In genomic region chr11:85967457-85967856, GRCh38 we compare ENCODE assay signal across 15 cellular contexts.
DNase-seq lines count a peak whose midpoint lies in the region.
"Had no signal": no experiment of that assay in that cellular context is flagged by ENCODE, and none has a peak within 500 bp of the region (broad histone marks: within the 10 kb centered on the region; RNA-seq: fewer than 3 reads in every experiment).

No MANE protein-coding gene starts in this region.

- no peak overlapping the region for H3K18ac ChIP-seq in mesendoderm (ENCODE audit: low read length)

- H3K27ac ChIP-seq in angular gyrus (ENCODE audit: low read depth, low read length) = peak overlapping the region; percentile 84
- peak overlapping the region; percentile 7 for H3K27ac ChIP-seq in substantia nigra (ENCODE audit: low read depth, low read length, poor library complexity, severe bottlenecking)
- H3K27ac ChIP-seq in mesendoderm (ENCODE audit: low read depth, low read length) = no peak overlapping the region
- H3K27ac ChIP-seq: gastrocnemius medialis had no signal

- WGBS in mesendoderm (ENCODE audit: extremely low coverage, insufficient coverage, low lambda C conversion rate) = 100% methylated on average over 1 of the region's 5 CpGs

- peaks cover 3% of the 10 kb centered on the region for H3K79me2 ChIP-seq in mesendoderm (ENCODE audit: control insufficient read depth, insufficient read depth, low read length)

- no peaks in the 10 kb centered on the region for H3K4me1 ChIP-seq in mesendoderm (ENCODE audit: control insufficient read depth, low read depth, low read length)

- peaks cover 3% of the 10 kb centered on the region for H3K36me3 ChIP-seq in mesendoderm (ENCODE audit: control insufficient read depth, insufficient read depth, low read length)

- no peak overlapping the region for H4K5ac ChIP-seq in mesendoderm (ENCODE audit: low read length)

- no peak overlapping the region for H3K4me3 Mint-ChIP-seq in activated naive CD4-positive, alpha-beta T cell treated with anti-CD3 and anti-CD28 coated beads, Interleukin-2, amount 10 ng/mL, durations not matched to agents 7 days and 5 days
- H3K4me3 Mint-ChIP-seq: dendritic cell treated with granulocyte-macrophage colony-stimulating factor and Interleukin-4, amounts not matched to agents 40 ng/mL and 50 ng/mL, for 4 days had no signal

- no peaks in the 10 kb centered on the region for H3K9me3 Mint-ChIP-seq in activated naive CD4-positive, alpha-beta T cell treated with anti-CD3 and anti-CD28 coated beads, Interleukin-2, amount 10 ng/mL, durations not matched to agents 7 days and 5 days
- H3K9me3 Mint-ChIP-seq: dendritic cell treated with granulocyte-macrophage colony-stimulating factor and Interleukin-4, amounts not matched to agents 40 ng/mL and 50 ng/mL, for 4 days had no signal

- no peak overlapping the region for H3K4ac ChIP-seq in mesendoderm (ENCODE audit: low read depth, low read length)

- H3K23ac ChIP-seq in mesendoderm (ENCODE audit: low read length) = no peak overlapping the region

- H3K56ac ChIP-seq in mesendoderm (ENCODE audit: low read length) = no peak overlapping the region

- H2AK5ac ChIP-seq in mesendoderm (ENCODE audit: low read length) = no peak overlapping the region

- H3K4me2 ChIP-seq in mesendoderm (ENCODE audit: low read length) = no peak overlapping the region

- no peaks in the 10 kb centered on the region for H3K27me3 Mint-ChIP-seq in activated naive CD4-positive, alpha-beta T cell treated with anti-CD3 and anti-CD28 coated beads, Interleukin-2, amount 10 ng/mL, durations not matched to agents 7 days and 5 days
- H3K27me3 Mint-ChIP-seq: dendritic cell treated with granulocyte-macrophage colony-stimulating factor and Interleukin-4, amounts not matched to agents 40 ng/mL and 50 ng/mL, for 4 days had no signal

- CTCF ChIA-PET in activated naive CD4-positive, alpha-beta T cell treated with anti-CD3 and anti-CD28 coated beads, Interleukin-2, amount 10 ng/mL, durations not matched to agents 7 days and 5 days (lab: Charles Lee) = no interaction called here

- no peak for DNase-seq in activated naive CD4-positive, alpha-beta T cell treated with anti-CD3 and anti-CD28 coated beads, Interleukin-2, amount 10 ng/mL, durations not matched to agents 7 days and 5 days
- DNase-seq in activated naive CD4-positive, alpha-beta T cell (lab: John Stamatoyannopoulos, UW) = no peak
- DNase-seq in midbrain (lab: John Stamatoyannopoulos, UW) (peak; percentile 51), substantia nigra (lab: John Stamatoyannopoulos, UW) (peak in 6 of 49 donors; percentile 5 to 47 (median 11)), COLO829 (ENCODE audit: low spot score) (no peak), mesendoderm (no peak)
- no peak for DNase-seq in activated T-cell treated with anti-CD3 and anti-CD28 coated beads, Interleukin-2, amount 50 U/mL, for 1 hour
- DNase-seq: aorta; erythroblast; gastrocnemius medialis; NCI-H1417; SK-N-SH; stimulated activated naive CD4-positive, alpha-beta T cell had no signal

- H4K8ac ChIP-seq in mesendoderm (ENCODE audit: low read depth, low read length) = no peak overlapping the region

- H3K4me3 ChIP-seq in mesendoderm (ENCODE audit: low read length) = no peak overlapping the region
- H3K4me3 ChIP-seq: gastrocnemius medialis had no signal

- peak overlapping the region; percentile 30 for H3K27ac Mint-ChIP-seq in activated naive CD4-positive, alpha-beta T cell treated with anti-CD3 and anti-CD28 coated beads, Interleukin-2, amount 10 ng/mL, durations not matched to agents 7 days and 5 days
- H3K27ac Mint-ChIP-seq: dendritic cell treated with granulocyte-macrophage colony-stimulating factor and Interleukin-4, amounts not matched to agents 40 ng/mL and 50 ng/mL, for 4 days had no signal

- H3K79me1 ChIP-seq in mesendoderm (ENCODE audit: low read length) = peaks cover 6% of the 10 kb centered on the region

- no peak overlapping the region for H3K9ac ChIP-seq in mesendoderm (ENCODE audit: low read length)
- H3K9ac ChIP-seq: SK-N-SH had no signal

- H3K4me1 Mint-ChIP-seq in activated naive CD4-positive, alpha-beta T cell treated with anti-CD3 and anti-CD28 coated beads, Interleukin-2, amount 10 ng/mL, durations not matched to agents 7 days and 5 days = peaks cover 11% of the 10 kb centered on the region

- H2BK5ac ChIP-seq in mesendoderm (ENCODE audit: low read length) = no peak overlapping the region

- H2BK15ac ChIP-seq in mesendoderm (replicated peaks; ENCODE audit: low read depth) = no peak overlapping the region

- peaks cover 60% of the 10 kb centered on the region for H3K36me3 Mint-ChIP-seq in activated naive CD4-positive, alpha-beta T cell treated with anti-CD3 and anti-CD28 coated beads, Interleukin-2, amount 10 ng/mL, durations not matched to agents 7 days and 5 days

- H3K27me3 ChIP-seq in mesendoderm (ENCODE audit: insufficient read depth, low read length, poor library complexity) = no peaks in the 10 kb centered on the region
- H3K27me3 ChIP-seq: gastrocnemius medialis had no signal

- H2BK120ac ChIP-seq in mesendoderm (ENCODE audit: low read depth, low read length) = no peak overlapping the region
